ENCODE assay signal across 18 cellular contexts in genomic region chr10:127887497-127888415, GRCh38. TPM values are rescaled to one million over a fixed set of nuclear protein-coding genes. Genes with fewer than 3 reads are reported as not detected.
DNase-seq lines count a peak whose midpoint lies in the region; ATAC-seq, FAIRE-seq and TF ChIP-seq lines count a peak whose summit lies in the region.
"Had no signal": no experiment of that assay in that cellular context is flagged by ENCODE, and none has a peak within 500 bp of the region (broad histone marks: within the 10 kb centered on the region; RNA-seq: fewer than 3 reads in every experiment).

No MANE protein-coding gene starts in this region.

- H3K4me2 ChIP-seq in astrocyte (ENCODE audit: low read length) (no peak overlapping the region), hepatocyte (no peak overlapping the region), trophoblast cell (ENCODE audit: low read length) (no peak overlapping the region)

- H3K27me3 ChIP-seq in astrocyte (ENCODE audit: insufficient read depth, low read length), result peaks cover 5% of the 10 kb centered on the region
- no peaks in the 10 kb centered on the region for H3K27me3 ChIP-seq in hepatocyte
- no peaks in the 10 kb centered on the region for H3K27me3 ChIP-seq in trophoblast cell (ENCODE audit: insufficient read depth, low read length)

- H4K8ac ChIP-seq in trophoblast cell (ENCODE audit: low read depth, low read length), result no peak overlapping the region

- H3K9ac ChIP-seq in astrocyte (ENCODE audit: low read length) (no peak overlapping the region), trophoblast cell (ENCODE audit: low read length) (no peak overlapping the region)

- H4K20me1 ChIP-seq in astrocyte (ENCODE audit: insufficient read depth, low read length) (no peaks in the 10 kb centered on the region), hepatocyte (ENCODE audit: insufficient read depth, poor library complexity, severe bottlenecking) (no peaks in the 10 kb centered on the region)

- peaks cover 13% of the 10 kb centered on the region for H3K4me1 Mint-ChIP-seq in astrocyte (ENCODE audit: low read depth, unreplicated experiment)
- H3K4me1 Mint-ChIP-seq: CD8-positive, alpha-beta memory T cell had no signal

- H2BK5ac ChIP-seq in trophoblast cell (ENCODE audit: low read depth, low read length, poor library complexity), result no peak overlapping the region

- H3K4me1 ChIP-seq in astrocyte (ENCODE audit: insufficient read depth, low read length) (peaks cover 10% of the 10 kb centered on the region), hepatocyte (ENCODE audit: insufficient read depth) (no peaks in the 10 kb centered on the region), trophoblast cell (ENCODE audit: control insufficient read depth in 1 of 2, insufficient read depth in 2 of 2, low read length in 2 of 2) (peaks cover 2 to 3% of the 10 kb centered on the region in 2 experiments)
- H3K4me1 ChIP-seq: BE2C had no signal

- H3K27ac Mint-ChIP-seq in astrocyte (ENCODE audit: unreplicated experiment), result no peak overlapping the region
- H3K27ac Mint-ChIP-seq: H9 had no signal

- H3K4me3 ChIP-seq in astrocyte (ENCODE audit: insufficient read depth, low read depth, low read length) (no peak overlapping the region), hepatocyte (no peak overlapping the region), trophoblast cell (ENCODE audit: low read depth, low read length) (no peak overlapping the region)

- no peak overlapping the region for H3K4ac ChIP-seq in trophoblast cell (ENCODE audit: low read depth, low read length)

- no peaks in the 10 kb centered on the region for H3K79me1 ChIP-seq in trophoblast cell (ENCODE audit: low read length)

- no peak overlapping the region for H2BK12ac ChIP-seq in trophoblast cell (ENCODE audit: low read length)

- H2AK5ac ChIP-seq in trophoblast cell (ENCODE audit: low read length), result no peak overlapping the region

- H3K36me3 Mint-ChIP-seq in astrocyte (ENCODE audit: low read depth, unreplicated experiment), result no peaks in the 10 kb centered on the region
- H3K36me3 Mint-ChIP-seq: CD8-positive, alpha-beta memory T cell had no signal

- H4K12ac ChIP-seq in trophoblast cell (ENCODE audit: low read depth, low read length), result no peak overlapping the region

- WGBS in hepatocyte (ENCODE audit: low lambda C conversion rate, missing lambda C conversion rate), result 90% methylated on average over 16 of the region's 16 CpGs
- WGBS in trophoblast cell (ENCODE audit: extremely low coverage, insufficient coverage, insufficient read length), result no CpG with 5 or more reads among the region's 16 CpGs

- no peak for FAIRE-seq in astrocyte (lab: Jason Lieb, UNC)

- no peaks in the 10 kb centered on the region for H3K36me3 ChIP-seq in astrocyte (ENCODE audit: insufficient read depth, low read length)
- H3K36me3 ChIP-seq in hepatocyte (replicated peaks; ENCODE audit: insufficient read depth, low read depth), result no peaks in the 10 kb centered on the region
- no peaks in the 10 kb centered on the region for H3K36me3 ChIP-seq in trophoblast cell (ENCODE audit: control insufficient read depth in 1 of 2, insufficient read depth in 2 of 2, low read length in 2 of 2)
- H3K36me3 ChIP-seq: BE2C had no signal

- no peaks in the 10 kb centered on the region for H3K9me2 ChIP-seq in hepatocyte (replicated peaks; ENCODE audit: insufficient read depth)

- H2AFZ ChIP-seq in astrocyte (ENCODE audit: low read depth, low read length) (no peak overlapping the region), hepatocyte (no peak overlapping the region), trophoblast cell (ENCODE audit: insufficient read depth, low read length, poor library complexity) (no peak overlapping the region)

- no peak overlapping the region for H3K14ac ChIP-seq in trophoblast cell (ENCODE audit: low read length)

- H4K91ac ChIP-seq in trophoblast cell (ENCODE audit: low read depth, low read length), result no peak overlapping the region

- ATAC-seq in GM18511 (IDR thresholded peaks at IDR 0.05; ENCODE audit: unreplicated experiment) (no peak), GM18520 (IDR thresholded peaks at IDR 0.05; ENCODE audit: unreplicated experiment) (no peak)
- ATAC-seq: PC-3 had no signal

- no peak overlapping the region for H3K18ac ChIP-seq in trophoblast cell (ENCODE audit: low read length)

- H2BK120ac ChIP-seq in trophoblast cell (ENCODE audit: insufficient read depth, low read length, poor library complexity), result no peak overlapping the region

- H3K9me3 Mint-ChIP-seq in astrocyte (ENCODE audit: unreplicated experiment), result no peaks in the 10 kb centered on the region
- H3K9me3 Mint-ChIP-seq: CD8-positive, alpha-beta memory T cell; H9 had no signal

- DNase-seq in LHCN-M2 (ENCODE audit: low read depth) (peak; percentile 46), astrocyte (ENCODE audit: low read depth) (peak; percentile 11), hepatocyte (ENCODE audit: low spot score) (no peak), pulmonary artery endothelial cell (ENCODE audit: low read depth, low spot score) (peak; percentile 41), cerebellum (ENCODE audit: low spot score) (no peak), trophoblast cell (no peak)
- DNase-seq: BE2C; CD8-positive, alpha-beta memory T cell; H9; NCI-H1436 treated with DMSO at 0.1 percent for 48 hours; NCI-H2081 treated with DMSO at 0.1 percent for 48 hours; NCI-H2227 treated with DMSO at 0.1 percent for 48 hours; NCI-H524 treated with DMSO at 0.1 percent for 48 hours; PC-3 had no signal

- no peak overlapping the region for H3K23ac ChIP-seq in trophoblast cell (ENCODE audit: low read length)

- no peak for TF ChIP-seq CTCF in astrocyte (IDR thresholded peaks at IDR 0.05; ENCODE audit: insufficient read depth, low read depth, low read length)
- no peak for TF ChIP-seq CTCF in hepatocyte (IDR thresholded peaks at IDR 0.05; ENCODE audit: poor library complexity)

- H3K79me2 ChIP-seq in astrocyte (ENCODE audit: insufficient read depth, low read length) (no peaks in the 10 kb centered on the region), hepatocyte (peaks cover 43% of the 10 kb centered on the region), trophoblast cell (ENCODE audit: control insufficient read depth, insufficient read depth, low read length, poor library complexity) (no peaks in the 10 kb centered on the region)

- H3K27me3 Mint-ChIP-seq in astrocyte (ENCODE audit: low read depth, unreplicated experiment), result peaks cover 14% of the 10 kb centered on the region

- H3K27ac ChIP-seq in astrocyte (ENCODE audit: low read depth, low read length) (no peak overlapping the region), hepatocyte (peak overlapping the region; percentile 65), trophoblast cell (ENCODE audit: low read depth, low read length) (no peak overlapping the region)

- H3K9me3 ChIP-seq in astrocyte (ENCODE audit: insufficient read depth, low read depth, low read length), result no peaks in the 10 kb centered on the region
- H3K9me3 ChIP-seq in hepatocyte (ENCODE audit: low read depth), result no peaks in the 10 kb centered on the region
- H3K9me3 ChIP-seq in trophoblast cell (ENCODE audit: insufficient read depth, low read depth, low read length), result peaks cover 1% of the 10 kb centered on the region
- H3K9me3 ChIP-seq: BE2C had no signal

- H3K4me3 Mint-ChIP-seq in astrocyte (ENCODE audit: unreplicated experiment), result no peak overlapping the region
- H3K4me3 Mint-ChIP-seq: CD8-positive, alpha-beta memory T cell; H9 had no signal

RNA-seq across cellular contexts. Expression of gene CLRN3, which starts 5.0 kb away (rescaled TPM):
- total RNA-seq in LHCN-M2 (2014; rRNA removed), result not detected in 2 replicates
- polyA plus RNA-seq in LHCN-M2 (2012), result not detected
- not detected in 2 replicates for total RNA-seq in astrocyte
- 49.0 and 52.8 TPM in 2 replicates for total RNA-seq in hepatocyte
- 13.5 and 21.5 TPM in 2 replicates for polyA plus RNA-seq in hepatocyte
- 0.11 TPM in 1 of 2 replicates, not detected in the other for total RNA-seq in pulmonary artery endothelial cell
- total RNA-seq in cerebellum, result 0.27 TPM
- polyA plus RNA-seq in trophoblast cell (2013), result not detected in 2 replicates
- total RNA-seq: CD8-positive, alpha-beta memory T cell; H9; PC-3; SK-MEL-5 had no signal
- polyA plus RNA-seq: AG04450; CD8-positive, alpha-beta memory T cell had no signal

RNA-seq across cellular contexts. Expression of gene PTPRE, which starts 19.1 kb away (rescaled TPM):
- total RNA-seq in LHCN-M2 (2014; rRNA removed) (5.2 and 6.8 TPM in 2 replicates), astrocyte (14.1 and 15.8 TPM in 2 replicates), hepatocyte (4.1 and 10.1 TPM in 2 replicates), pulmonary artery endothelial cell (43.3 and 48.0 TPM in 2 replicates), cerebellum (28.7 TPM)
- polyA plus RNA-seq in LHCN-M2 (2012), result 2.1 TPM
- 3.2 and 5.0 TPM in 2 replicates for polyA plus RNA-seq in hepatocyte
- 14.9 and 19.4 TPM in 2 replicates for polyA plus RNA-seq in trophoblast cell (2013)

Comparison
In these comparisons a context has a peak if more than half of its experiments do, and no peak if none do; other contexts are left out.
1. DNase-seq: peak in LHCN-M2 (single experiment), astrocyte (single experiment) and pulmonary artery endothelial cell (single experiment); none in hepatocyte (single experiment), cerebellum (single experiment) and trophoblast cell (0 of 2).
2. RNA of gene CLRN3, which starts 5.0 kb away (total RNA-seq): 49.0 to 52.8 TPM in hepatocyte; 0.27 TPM in cerebellum (single experiment), not detected in astrocyte, not detected in LHCN-M2 and 0.11 TPM in pulmonary artery endothelial cell; every median in the first group is over 10 times any median in the second.